Comparison of ENCODE assay signal across 23 cellular contexts in the genomic region with DNA sequence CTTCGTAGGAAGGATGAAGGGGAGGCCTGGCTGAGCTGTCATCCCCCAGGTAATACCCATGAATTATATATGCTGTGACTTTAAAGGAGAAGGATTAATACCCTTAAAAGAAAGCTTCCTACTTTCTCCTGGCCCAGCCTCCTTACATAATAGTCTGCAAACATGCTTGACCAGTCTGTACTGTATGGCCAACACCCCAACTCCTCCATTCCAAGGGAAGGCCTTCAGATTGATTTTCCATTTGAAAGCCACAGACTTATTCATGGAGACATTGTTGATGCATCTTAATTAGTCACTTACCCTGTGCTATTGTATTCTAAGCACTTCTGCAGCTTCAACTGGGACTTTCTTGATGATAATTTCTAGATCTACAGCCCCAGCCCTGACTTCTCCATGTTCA. TPM values are rescaled to one million over a fixed set of nuclear protein-coding genes. Genes with fewer than 3 reads are reported as not detected.
DNase-seq lines count a peak whose midpoint lies in the region; ATAC-seq and TF ChIP-seq lines count a peak whose summit lies in the region.
"Had no signal": no experiment of that assay in that cellular context is flagged by ENCODE, and none has a peak within 500 bp of the region (broad histone marks: within the 10 kb centered on the region; RNA-seq: fewer than 3 reads in every experiment).

No MANE protein-coding gene starts in this region.

- no peaks in the 10 kb centered on the region for H3K9me3 Mint-ChIP-seq in activated T-cell treated with anti-CD3 and anti-CD28 coated beads, Interleukin-2, amount 50 U/mL, for 72 hours
- no peaks in the 10 kb centered on the region for H3K9me3 Mint-ChIP-seq in activated T-cell treated with anti-CD3 and anti-CD28 coated beads, Interleukin-2, amount 50 U/mL, for 4 hours
- H3K9me3 Mint-ChIP-seq in IgD-negative memory B cell (no peaks in the 10 kb centered on the region), brain (no peaks in the 10 kb centered on the region), nephron (no peaks in the 10 kb centered on the region)
- H3K9me3 Mint-ChIP-seq: CD4-positive, alpha-beta memory T cell had no signal

- peaks cover 47% of the 10 kb centered on the region for H3K4me1 Mint-ChIP-seq in activated T-cell treated with anti-CD3 and anti-CD28 coated beads, Interleukin-2, amount 50 U/mL, for 72 hours (ENCODE audit: low read depth)
- peaks cover 30% of the 10 kb centered on the region for H3K4me1 Mint-ChIP-seq in activated T-cell treated with anti-CD3 and anti-CD28 coated beads, Interleukin-2, amount 50 U/mL, for 4 hours (ENCODE audit: low read depth)
- peaks cover 19 to 23% (median 21%) of the 10 kb centered on the region in 3 donors for H3K4me1 Mint-ChIP-seq in IgD-negative memory B cell
- peaks cover 49% of the 10 kb centered on the region for H3K4me1 Mint-ChIP-seq in brain
- H3K4me1 Mint-ChIP-seq in nephron = peaks cover 26% of the 10 kb centered on the region

- H3K27ac Mint-ChIP-seq in activated T-cell treated with anti-CD3 and anti-CD28 coated beads, Interleukin-2, amount 50 U/mL, for 72 hours = peak overlapping the region; percentile 96
- H3K27ac Mint-ChIP-seq in IgD-negative memory B cell = peak overlapping the region in 1 of 3 donors; percentile 30
- peak overlapping the region in 3 of 5 experiments; percentile 17 to 32 (median 21) for H3K27ac Mint-ChIP-seq in brain
- H3K27ac Mint-ChIP-seq in nephron = no peak overlapping the region

- TF ChIP-seq CTCF in brain (conservative IDR thresholded peaks at IDR 0.05) (no peak), nephron (IDR thresholded peaks at IDR 0.05; ENCODE audit: unreplicated experiment in 3 of 3) (no peak)

- no peaks in the 10 kb centered on the region for H3K27me3 Mint-ChIP-seq in activated T-cell treated with anti-CD3 and anti-CD28 coated beads, Interleukin-2, amount 50 U/mL, for 72 hours (ENCODE audit: low read depth)
- no peaks in the 10 kb centered on the region for H3K27me3 Mint-ChIP-seq in activated T-cell treated with anti-CD3 and anti-CD28 coated beads, Interleukin-2, amount 50 U/mL, for 4 hours (ENCODE audit: low read depth)
- H3K27me3 Mint-ChIP-seq in IgD-negative memory B cell (no peaks in the 10 kb centered on the region), brain (peaks cover 12% of the 10 kb centered on the region), nephron (ENCODE audit: low read depth) (no peaks in the 10 kb centered on the region)
- H3K27me3 Mint-ChIP-seq: CD4-positive, alpha-beta memory T cell had no signal

- DNase-seq in activated T-cell treated with anti-CD3 and anti-CD28 coated beads, Interleukin-2, amount 50 U/mL, for 72 hours = no peak
- DNase-seq in activated T-cell treated with anti-CD3 and anti-CD28 coated beads, Interleukin-2, amount 50 U/mL, for 4 hours = no peak
- no peak for DNase-seq in effector CD8-positive, alpha-beta T cell (lab: John Stamatoyannopoulos, UW)
- DNase-seq: 8988T; BE2C; Calu3; CD4-positive, alpha-beta memory T cell; GF-D8; GOT3; KBM-7; NCI-H1417; NCI-H187; NCI-H2227 treated with DMSO at 0.1 percent for 48 hours; NCI-H510A treated with DMSO at 0.1 percent for 48 hours; NCI-H774; OCI-M1; SHP77 had no signal

- H3K4me3 Mint-ChIP-seq in activated T-cell treated with anti-CD3 and anti-CD28 coated beads, Interleukin-2, amount 50 U/mL, for 72 hours = peak overlapping the region in 1 of 2 donors; percentile 97
- H3K4me3 Mint-ChIP-seq in activated T-cell treated with anti-CD3 and anti-CD28 coated beads, Interleukin-2, amount 50 U/mL, for 4 hours = no peak overlapping the region
- H3K4me3 Mint-ChIP-seq in IgD-negative memory B cell (peak overlapping the region in 3 of 4 donors; percentile 14 to 96 (median 17)), brain (peak overlapping the region in 4 of 5 experiments; percentile 28 to 69 (median 48)), nephron (peak overlapping the region; percentile 43 to 65 (median 59))
- H3K4me3 Mint-ChIP-seq: CD4-positive, alpha-beta memory T cell had no signal

- ATAC-seq in activated T-cell treated with anti-CD3 and anti-CD28 coated beads, Interleukin-2, amount 50 U/mL, for 72 hours (replicated peaks in 1 of 2) = no peak
- ATAC-seq in activated T-cell treated with anti-CD3 and anti-CD28 coated beads, Interleukin-2, amount 50 U/mL, for 4 hours = no peak
- ATAC-seq in HG02970 (IDR thresholded peaks at IDR 0.05; ENCODE audit: low FRiP score, unreplicated experiment) (no peak), GM21367 (IDR thresholded peaks at IDR 0.05; ENCODE audit: unreplicated experiment) (no peak)
- ATAC-seq: HCT116 had no signal

- H3K36me3 Mint-ChIP-seq in activated T-cell treated with anti-CD3 and anti-CD28 coated beads, Interleukin-2, amount 50 U/mL, for 72 hours (ENCODE audit: insufficient read depth in 2 of 2) = peaks cover 2 to 12% of the 10 kb centered on the region in 2 donors
- H3K36me3 Mint-ChIP-seq in activated T-cell treated with anti-CD3 and anti-CD28 coated beads, Interleukin-2, amount 50 U/mL, for 4 hours (ENCODE audit: insufficient read depth) = peaks cover 10% of the 10 kb centered on the region
- no peaks in the 10 kb centered on the region for H3K36me3 Mint-ChIP-seq in IgD-negative memory B cell
- H3K36me3 Mint-ChIP-seq in brain = peaks cover 25% of the 10 kb centered on the region
- H3K36me3 Mint-ChIP-seq in nephron (ENCODE audit: low read depth) = peaks cover 6% of the 10 kb centered on the region

RNA-seq across cellular contexts. Expression of a gene that starts 2.0 kb away (rescaled TPM):
- 10 to 100 TPM; 36.8 to 38.9 TPM for total RNA-seq in activated T-cell treated with anti-CD3 and anti-CD28 coated beads, Interleukin-2, amount 50 U/mL, for 72 hours
- total RNA-seq in activated T-cell treated with anti-CD3 and anti-CD28 coated beads, Interleukin-2, amount 50 U/mL, for 4 hours = 10 to 100 TPM; 21.6 to 28.4 (median 22.0) TPM
- 16.8 TPM for polyA plus RNA-seq in IgD-negative memory B cell
- polyA plus RNA-seq in brain (ENCODE audit: insufficient read depth, low read depth, low replicate concordance) = 56.6 TPM

RNA-seq across cellular contexts. Expression of a gene that starts 2.1 kb away (rescaled TPM):
- 10 to 100 TPM; 35.4 to 38.1 TPM for total RNA-seq in activated T-cell treated with anti-CD3 and anti-CD28 coated beads, Interleukin-2, amount 50 U/mL, for 72 hours
- total RNA-seq in activated T-cell treated with anti-CD3 and anti-CD28 coated beads, Interleukin-2, amount 50 U/mL, for 4 hours = 100 to 1,000 TPM; 124 to 137 (median 128) TPM
- polyA plus RNA-seq in IgD-negative memory B cell (66.9 TPM), brain (ENCODE audit: insufficient read depth, low read depth, low replicate concordance) (68.0 TPM)

Comparison
In these comparisons a context has a peak if more than half of its experiments do, and no peak if none do; other contexts are left out.
1. H3K27ac Mint-ChIP-seq: peak in activated T-cell treated with anti-CD3 and anti-CD28 coated beads, Interleukin-2, amount 50 U/mL, for 72 hours (single experiment) and brain (3 of 5); none in nephron (0 of 3).